In genomic region chr7:2307690-2308107, GRCh38 we compare ENCODE assay signal across 1 cellular context.
A peak's percentile ranks its signal among the peaks of the same experiment; 100 is the strongest.
TF ChIP-seq lines count a peak whose summit lies in the region.

No MANE protein-coding gene starts in this region.

TF ChIP-seq in GM12878, 131 proteins besides CTCF, POLR2A, EP300 and RAD21 (continued from another document and continues in another):
- TF ChIP-seq MTA3 (IDR thresholded peaks at IDR 0.05; ENCODE audit: borderline replicate concordance, low read length) (peak; percentile 74; the same call in 1 of the 2 replicates), MXI1 (IDR thresholded peaks at IDR 0.05; ENCODE audit: low read depth, low read length) (peak; percentile 81; the same call in 1 of the 2 replicates), ZBED1 (IDR thresholded peaks at IDR 0.05; ENCODE audit: borderline replicate concordance) (peak; percentile 20; the same call in 1 of the 2 replicates), E4F1 (IDR thresholded peaks at IDR 0.05; ENCODE audit: borderline replicate concordance, partially characterized antibody) (no peak), BHLHE40 (IDR thresholded peaks at IDR 0.05; ENCODE audit: borderline replicate concordance in 1 of 2, low read depth in 2 of 2, low read length in 1 of 2) (peak; percentile 88 to 90), BCLAF1 (IDR thresholded peaks at IDR 0.05) (no peak), NRF1 (conservative IDR thresholded peaks at IDR 0.05; ENCODE audit: low read depth, low read length) (no peak), FOS (IDR thresholded peaks at IDR 0.05; ENCODE audit: borderline replicate concordance, extremely low read depth, insufficient read length) (no peak), SMARCA5 (IDR thresholded peaks at IDR 0.05) (no peak; the same call in 1 of the 2 replicates), SUPT20H (IDR thresholded peaks at IDR 0.05; ENCODE audit: borderline replicate concordance, control insufficient read depth, low read depth, low read length) (no peak), JUND (IDR thresholded peaks at IDR 0.05; ENCODE audit: low read depth, low read length) (no peak), PML (IDR thresholded peaks at IDR 0.05; ENCODE audit: low read length) (peak; percentile 70; the same call in 1 of the 2 replicates), ZNF592 (IDR thresholded peaks at IDR 0.05) (no peak), RUNX3 (IDR thresholded peaks at IDR 0.05; ENCODE audit: low read length) (peak; percentile 95), WRNIP1 (IDR thresholded peaks at IDR 0.05; ENCODE audit: borderline replicate concordance, low read depth, low read length) (no peak), MLLT1 (IDR thresholded peaks at IDR 0.05) (peak; percentile 85; the same call in 1 of the 2 replicates), TARDBP (IDR thresholded peaks at IDR 0.05; ENCODE audit: borderline replicate concordance) (no peak), SIN3A (IDR thresholded peaks at IDR 0.05; ENCODE audit: low read depth, low read length) (no peak), CEBPB (IDR thresholded peaks at IDR 0.05; ENCODE audit: borderline replicate concordance in 1 of 2, low read depth in 2 of 2, low read length in 2 of 2) (0 out of 4 replicates have a peak, but pooled peaks of 1 of the 2 experiments have one; percentile 25), CBFB (IDR thresholded peaks at IDR 0.05; ENCODE audit: low read depth) (peak; percentile 72; the same call in 1 of the 2 replicates), SP1 (IDR thresholded peaks at IDR 0.05; ENCODE audit: low read depth, low read length) (no peak), MEF2A (IDR thresholded peaks at IDR 0.05; ENCODE audit: insufficient read depth, low read depth, low read length) (peak; percentile 40; the same call in 1 of the 2 replicates), BCL11A (IDR thresholded peaks at IDR 0.05; ENCODE audit: low read depth, low read length) (0 out of 2 replicates have a peak, but pooled peaks have one; percentile 15), MTA2 (IDR thresholded peaks at IDR 0.05; ENCODE audit: low read depth) (peak; percentile 84), SKIL (IDR thresholded peaks at IDR 0.05; ENCODE audit: low read depth, poor library complexity, severe bottlenecking) (peak; percentile 75), MAX (IDR thresholded peaks at IDR 0.05; ENCODE audit: low read depth, low read length) (no peak), CREM (IDR thresholded peaks at IDR 0.05; ENCODE audit: low read depth) (peak; percentile 65; the same call in 1 of the 2 replicates), ZNF217 (IDR thresholded peaks at IDR 0.05) (peak; percentile 86), HDGF (IDR thresholded peaks at IDR 0.05) (0 out of 2 replicates have a peak, but pooled peaks have one; percentile 89), IKZF1 (conservative IDR thresholded peaks at IDR 0.05) (peak; percentile 96), NR2C1 (IDR thresholded peaks at IDR 0.05) (no peak), TCF12 (IDR thresholded peaks at IDR 0.05; ENCODE audit: low read depth, low read length) (no peak), SPI1 (IDR thresholded peaks at IDR 0.05; ENCODE audit: borderline replicate concordance, insufficient read depth, low read depth, low read length) (peak; percentile 35; the same call in 1 of the 2 replicates), USF2 (IDR thresholded peaks at IDR 0.05; ENCODE audit: borderline replicate concordance, low read depth, low read length) (no peak), EED (IDR thresholded peaks at IDR 0.05; ENCODE audit: low read depth) (peak; percentile 89), ZBTB4 (CRISPR knock-in tag; IDR thresholded peaks at IDR 0.05) (no peak), ATF2 (IDR thresholded peaks at IDR 0.05; ENCODE audit: low read length) (0 out of 2 replicates have a peak, but pooled peaks have one; percentile 64), TCF7 (IDR thresholded peaks at IDR 0.05; ENCODE audit: borderline replicate concordance) (no peak), PAX5 (IDR thresholded peaks at IDR 0.05; ENCODE audit: borderline replicate concordance, low read depth, low read length) (no peak; the same call in 1 of the 2 replicates), RELA (IDR thresholded peaks at IDR 0.05; ENCODE audit: borderline replicate concordance, partially characterized antibody) (no peak)
